22 cellular contexts compared by ENCODE assay signal in the genomic region with DNA sequence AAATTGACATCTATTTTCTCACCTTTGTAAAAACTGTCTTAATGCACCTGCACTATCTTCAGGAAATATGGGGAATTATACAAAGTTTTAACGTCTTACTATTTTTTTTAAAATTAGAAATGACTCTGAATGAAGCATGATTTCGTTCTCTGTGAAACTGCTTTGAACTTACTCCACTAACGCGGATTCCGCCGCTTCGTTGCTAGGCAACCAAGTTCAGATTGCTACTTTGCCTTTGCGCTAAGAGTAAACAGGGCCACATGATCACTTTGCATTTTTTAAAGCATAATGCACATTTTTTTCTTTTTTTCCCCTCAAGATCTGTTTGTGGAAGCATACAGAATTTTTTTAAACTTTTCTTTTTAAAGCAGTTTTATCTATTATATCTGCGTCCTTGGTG.
DNase-seq lines count a peak whose midpoint lies in the region; ATAC-seq and TF ChIP-seq lines count a peak whose summit lies in the region.
"Had no signal": no experiment of that assay in that cellular context is flagged by ENCODE, and none has a peak within 500 bp of the region (broad histone marks: within the 10 kb centered on the region; RNA-seq: fewer than 3 reads in every experiment).

No MANE protein-coding gene starts in this region.

- TF ChIP-seq CTCF in retinal pigment epithelial cell (conservative IDR thresholded peaks at IDR 0.05; ENCODE audit: low read depth, low read length), result no peak

- DNase-seq in NCI-H526 (lab: John Stamatoyannopoulos, UW) (peak; percentile 40 to 54), NCI-H526 treated with DMSO at 0.1 percent for 48 hours (lab: John Stamatoyannopoulos, UW) (no peak), astrocyte of the hippocampus (ENCODE audit: low read depth, low spot score) (peak; percentile 49), inferior parietal cortex (ENCODE audit: extremely low spot score) (peak; percentile 26), retinal pigment epithelial cell (ENCODE audit: low read depth) (no peak), NCI-H2107 (lab: John Stamatoyannopoulos, UW) (no peak)
- DNase-seq: activated CD4-positive, alpha-beta T cell treated with anti-CD3 and anti-CD28 coated beads for 4 hours; activated naive CD4-positive, alpha-beta T cell treated with anti-CD3 and anti-CD28 coated beads, Interleukin-2, amount 10 ng/mL, durations not matched to agents 7 days and 5 days; activated T-cell treated with anti-CD3 and anti-CD28 coated beads, Interleukin-2, amount 50 U/mL, for 72 hours; DND-41; effector CD4-positive, alpha-beta T cell; kidney glomerular epithelial cell; mammary epithelial cell; MV-4-11; NCI-H1694 treated with DMSO at 0.1 percent for 48 hours; ovary; PC-9; sigmoid colon; SJCRH30 had no signal

- peak overlapping the region; percentile 2 for H3K4me3 ChIP-seq in retinal pigment epithelial cell (ENCODE audit: low read length)
- H3K4me3 ChIP-seq: ovary, PC-9, sigmoid colon, SJCRH30 had no signal

- ATAC-seq in GM21515 (IDR thresholded peaks at IDR 0.05; ENCODE audit: unreplicated experiment), result no peak
- ATAC-seq in GM21786 (IDR thresholded peaks at IDR 0.05; ENCODE audit: unreplicated experiment), result no peak
- ATAC-seq: activated T-cell treated with anti-CD3 and anti-CD28 coated beads, Interleukin-2, amount 50 U/mL, for 72 hours; HCT116 had no signal

Comparison
In these comparisons a context has a peak if more than half of its experiments do, and no peak if none do; other contexts are left out.
1. DNase-seq: peak in NCI-H526 (2 of 2), astrocyte of the hippocampus (single experiment) and inferior parietal cortex (single experiment); none in NCI-H526 treated with DMSO at 0.1 percent for 48 hours (single experiment), retinal pigment epithelial cell (single experiment) and NCI-H2107 (single experiment).